In genomic region chr3:194640829-194641228, GRCh38 we compare ENCODE assay signal across 9 cellular contexts. TPM values are rescaled to one million over a fixed set of nuclear protein-coding genes. Genes with fewer than 3 reads are reported as not detected.
A peak's percentile ranks its signal among the peaks of the same experiment; 100 is the strongest.
DNase-seq lines count a peak whose midpoint lies in the region; ATAC-seq and TF ChIP-seq lines count a peak whose summit lies in the region.
"Had no signal": no experiment of that assay in that cellular context is flagged by ENCODE, and none has a peak within 500 bp of the region (broad histone marks: within the 10 kb centered on the region; RNA-seq: fewer than 3 reads in every experiment).

No MANE protein-coding gene starts in this region.

- H3K4me3 ChIP-seq in DOHH2 (ENCODE audit: low read length) (no peak overlapping the region), PC-3 (ENCODE audit: low read length) (no peak overlapping the region), mammary epithelial cell (replicated peaks in 1 of 3; ENCODE audit: insufficient read depth in 1 of 3, low read depth in 2 of 3, low read length in 3 of 3) (no peak overlapping the region)

- H3K4me2 ChIP-seq in DOHH2 (ENCODE audit: low read length), result no peak overlapping the region
- H3K4me2 ChIP-seq in PC-3 (ENCODE audit: low read length), result no peak overlapping the region
- H3K4me2 ChIP-seq in mammary epithelial cell (ENCODE audit: insufficient read depth, low read depth, low read length), result no peak overlapping the region

- TF ChIP-seq CTCF in DOHH2 (IDR thresholded peaks at IDR 0.05; ENCODE audit: low read depth, low read length, poor library complexity, severe bottlenecking) (peak; percentile 18), PC-3 (conservative IDR thresholded peaks at IDR 0.05; ENCODE audit: low read depth, low read length) (peak; percentile 49), mammary epithelial cell (conservative IDR thresholded peaks at IDR 0.05 in 1 of 2, IDR thresholded peaks at IDR 0.05 in 1 of 2; ENCODE audit: extremely low read depth in 1 of 2, insufficient read depth in 1 of 2, low read depth in 1 of 2, low read length in 2 of 2) (peak in 1 of 2 donors; percentile 11), progenitor cell of endocrine pancreas (IDR thresholded peaks at IDR 0.05; ENCODE audit: unreplicated experiment) (peak; percentile 55)

- no peaks in the 10 kb centered on the region for H3K27me3 Mint-ChIP-seq in progenitor cell of endocrine pancreas

- H3K27me3 ChIP-seq in DOHH2 (ENCODE audit: control insufficient read depth, low read length) (no peaks in the 10 kb centered on the region), PC-3 (ENCODE audit: low read length) (no peaks in the 10 kb centered on the region), mammary epithelial cell (ENCODE audit: insufficient read depth, low read length) (no peaks in the 10 kb centered on the region)

- no peaks in the 10 kb centered on the region for H3K9me2 ChIP-seq in DOHH2 (replicated peaks; ENCODE audit: control insufficient read depth, low read length)
- H3K9me2 ChIP-seq in PC-3 (replicated peaks; ENCODE audit: low read length), result no peaks in the 10 kb centered on the region

- H3F3A ChIP-seq in DOHH2 (ENCODE audit: control insufficient read depth, insufficient read depth), result no peaks in the 10 kb centered on the region
- no peaks in the 10 kb centered on the region for H3F3A ChIP-seq in PC-3 (ENCODE audit: low read length, unreplicated experiment)

- H3K36me3 ChIP-seq in DOHH2 (ENCODE audit: control insufficient read depth, low read length) (peaks cover 54% of the 10 kb centered on the region), PC-3 (ENCODE audit: low read depth, low read length) (peaks cover 46% of the 10 kb centered on the region), mammary epithelial cell (ENCODE audit: insufficient read depth, low read length) (peaks cover 16% of the 10 kb centered on the region)

- in situ Hi-C loops in mammary epithelial cell (cut with MboI; ENCODE audit: low sequenced_read_pairs in 2 of 2), result no loop called here
- in situ Hi-C loops in KBM-7 (cut with MboI; ENCODE audit: low pct_unique_long_range_greater_than_20kb, low sequenced_read_pairs), result no loop called here

- no peak overlapping the region for H3K9ac ChIP-seq in PC-3 (ENCODE audit: low read length)
- no peak overlapping the region for H3K9ac ChIP-seq in mammary epithelial cell (ENCODE audit: insufficient read depth, low read length)

- TSS peak; percentile 36 for BruUV-seq in PC-3 (replicated peaks; lab: Mats Ljungman, UMichigan)
- BruUV-seq in mammary epithelial cell (replicated peaks; lab: Mats Ljungman, UMichigan), result TSS peak; percentile 55

- H3K4me1 Mint-ChIP-seq in progenitor cell of endocrine pancreas (ENCODE audit: low read depth), result no peaks in the 10 kb centered on the region

- peaks cover 22% of the 10 kb centered on the region for H3K36me3 Mint-ChIP-seq in progenitor cell of endocrine pancreas (ENCODE audit: insufficient read depth)

- no peaks in the 10 kb centered on the region for H3K4me1 ChIP-seq in DOHH2 (ENCODE audit: control insufficient read depth, low read length)
- H3K4me1 ChIP-seq in PC-3 (ENCODE audit: insufficient read depth, low read length), result peaks cover 7% of the 10 kb centered on the region; the same call in 1 of the 2 replicates
- no peaks in the 10 kb centered on the region for H3K4me1 ChIP-seq in mammary epithelial cell (ENCODE audit: insufficient read depth, low read length)

- no peaks in the 10 kb centered on the region for H3K9me3 Mint-ChIP-seq in progenitor cell of endocrine pancreas (ENCODE audit: low read depth)

- no peaks in the 10 kb centered on the region for H4K20me1 ChIP-seq in DOHH2 (ENCODE audit: control insufficient read depth, insufficient read depth, low read depth, low read length)
- no peaks in the 10 kb centered on the region for H4K20me1 ChIP-seq in PC-3 (ENCODE audit: low read length)
- no peaks in the 10 kb centered on the region for H4K20me1 ChIP-seq in mammary epithelial cell (ENCODE audit: insufficient read depth, low read length)

- dilution Hi-C loops in mammary epithelial cell (cut with HindIII; ENCODE audit: low sequenced_read_pairs), result no loop called here

- peak; percentile 32 for DNase-seq in PC-3
- no peak for DNase-seq in mammary epithelial cell
- DNase-seq in progenitor cell of endocrine pancreas (ENCODE audit: low spot score, unreplicated experiment), result no peak
- no peak for DNase-seq in KBM-7
- DNase-seq in NCI-H1092 treated with DMSO at 0.1 percent for 48 hours (lab: John Stamatoyannopoulos, UW), result no peak
- DNase-seq in HPDE6-E6E7 (ENCODE audit: extremely low spot score), result no peak
- no peak for DNase-seq in NCI-H526 (lab: John Stamatoyannopoulos, UW)

- CTCF ChIA-PET in PC-3 (lab: Charles Lee) (no interaction called here), mammary epithelial cell (lab: Charles Lee; ENCODE audit: low non-redundant PET) (no interaction called here)

- H3K79me2 ChIP-seq in DOHH2 (ENCODE audit: control insufficient read depth, low read length), result no peaks in the 10 kb centered on the region
- H3K79me2 ChIP-seq in PC-3 (ENCODE audit: low read length), result no peaks in the 10 kb centered on the region
- no peaks in the 10 kb centered on the region for H3K79me2 ChIP-seq in mammary epithelial cell (ENCODE audit: insufficient read depth, low read length)

- no peak overlapping the region for H3K27ac ChIP-seq in DOHH2 (ENCODE audit: low read depth, low read length)
- H3K27ac ChIP-seq in PC-3 (ENCODE audit: low read length), result no peak overlapping the region
- H3K27ac ChIP-seq in mammary epithelial cell (ENCODE audit: insufficient read depth, low read depth, low read length), result no peak overlapping the region
- H3K27ac ChIP-seq: HL-60 had no signal

- no peak overlapping the region for H3K4me3 Mint-ChIP-seq in progenitor cell of endocrine pancreas (ENCODE audit: low read depth)

- ATAC-seq in PC-3, result no peak; the same call in 1 of the 2 replicates

- H2AFZ ChIP-seq in PC-3 (ENCODE audit: low read length), result no peak overlapping the region
- no peak overlapping the region for H2AFZ ChIP-seq in mammary epithelial cell (ENCODE audit: low read depth, low read length)

- WGBS in mammary epithelial cell (ENCODE audit: low coverage, missing lambda C conversion rate), result 74% methylated on average over 7 of the region's 7 CpGs

- H3K27ac Mint-ChIP-seq in progenitor cell of endocrine pancreas, result no peak overlapping the region

- POLR2A ChIA-PET in PC-3 (lab: Charles Lee; ENCODE audit: unreplicated experiment), result no interaction called here

- H3K9me3 ChIP-seq in DOHH2 (ENCODE audit: control insufficient read depth, insufficient read depth, low read length) (no peaks in the 10 kb centered on the region), PC-3 (ENCODE audit: low read length) (no peaks in the 10 kb centered on the region), mammary epithelial cell (replicated peaks; ENCODE audit: insufficient read depth, low read length) (no peaks in the 10 kb centered on the region)

- intact Hi-C loops in PC-3 (cut with micrococcal nuclease) (no loop called here), mammary epithelial cell (cut with micrococcal nuclease) (no loop called here)

RNA-seq across cellular contexts. Expression of gene TMEM44, which starts 7.6 kb away (rescaled TPM):
- total RNA-seq in PC-3 (2014; rRNA removed), result 15.3 and 16.6 TPM in 2 replicates
- 10 to 100 TPM; 12.0 to 21.1 TPM for total RNA-seq in mammary epithelial cell
- polyA plus RNA-seq in mammary epithelial cell, result 14.0 TPM
- polyA minus RNA-seq in mammary epithelial cell, result 14.6 TPM
- 40.1 and 44.7 TPM in 2 replicates for total RNA-seq in progenitor cell of endocrine pancreas

RNA-seq across cellular contexts. Expression of gene LSG1, which starts 31.2 kb away (rescaled TPM):
- 83.8 and 102 TPM in 2 replicates for total RNA-seq in PC-3 (2014; rRNA removed)
- total RNA-seq in mammary epithelial cell, result 10 to 100 TPM; 33.5 to 33.8 TPM
- polyA plus RNA-seq in mammary epithelial cell, result 25.9 TPM
- 49.4 TPM for polyA minus RNA-seq in mammary epithelial cell
- total RNA-seq in progenitor cell of endocrine pancreas, result 51.0 and 52.9 TPM in 2 replicates

RNA-seq across cellular contexts. Expression of gene FAM43A, which starts 44.9 kb away (rescaled TPM):
- total RNA-seq in PC-3 (2014; rRNA removed) (59.8 and 73.8 TPM in 2 replicates), mammary epithelial cell (1 to 10 TPM; 1.2 to 3.0 TPM), progenitor cell of endocrine pancreas (0.12 and 0.31 TPM in 2 replicates)
- polyA plus RNA-seq in mammary epithelial cell, result 0.36 TPM
- not detected for polyA minus RNA-seq in mammary epithelial cell

Comparison
In these comparisons a context has a peak if more than half of its experiments do, and no peak if none do; other contexts are left out.
1. RNA of gene FAM43A, which starts 44.9 kb away (total RNA-seq): 59.8 to 73.8 TPM in PC-3; 1.2 to 3.0 TPM in mammary epithelial cell and 0.12 to 0.31 TPM in progenitor cell of endocrine pancreas; every median in the first group is over 10 times any median in the second.